18 cellular contexts compared by ENCODE assay signal in the genomic region with DNA sequence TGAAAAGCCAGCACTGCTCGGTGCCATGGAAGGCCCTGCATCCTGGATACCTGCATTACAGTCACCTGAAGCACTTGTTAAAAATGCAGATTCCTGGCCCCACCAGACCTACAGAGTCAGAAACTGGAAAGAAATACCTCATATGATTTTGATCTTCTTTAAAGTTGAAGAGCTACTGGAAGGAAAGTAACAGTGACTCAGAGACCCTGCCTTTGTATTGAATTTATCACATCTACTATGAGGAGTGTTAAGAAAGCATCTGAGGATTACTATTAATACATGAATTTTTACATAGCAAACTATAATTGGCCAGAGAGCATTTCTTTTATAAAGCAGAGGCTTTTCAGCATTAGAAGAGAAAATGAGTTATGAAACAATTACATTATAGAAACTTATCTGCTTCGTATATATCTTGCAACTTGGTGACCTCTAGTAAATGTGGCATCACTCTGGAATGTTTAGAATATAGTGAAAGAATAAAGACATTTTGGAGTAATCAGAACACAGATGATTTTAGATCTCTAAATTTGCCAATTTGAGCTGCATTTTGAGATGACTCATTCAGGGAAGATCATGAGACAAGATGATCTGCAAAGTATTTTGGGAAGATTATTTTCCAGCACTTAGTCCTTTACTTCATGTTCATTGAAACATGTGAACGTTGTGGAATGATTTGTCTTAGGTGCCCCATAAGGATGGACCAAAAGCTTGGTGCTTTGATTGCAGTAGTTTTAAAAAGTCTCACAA.
"Had no signal": no experiment of that assay in that cellular context is flagged by ENCODE, and none has a peak within 500 bp of the region (broad histone marks: within the 10 kb centered on the region; RNA-seq: fewer than 3 reads in every experiment).

No MANE protein-coding gene starts in this region.

- ATAC-seq: activated CD4-positive, alpha-beta T cell treated with anti-CD3 and anti-CD28 coated beads for 36 hours; activated T-cell treated with anti-CD3 and anti-CD28 coated beads, Interleukin-2, amount 50 U/mL, for 4 hours; foreskin keratinocyte; T-helper 17 cell had no signal

- DNase-seq: activated CD4-positive, alpha-beta memory T cell treated with anti-CD3 and anti-CD28 coated beads, Interleukin-2, amount 10 ng/mL, durations not matched to agents 7 days and 5 days; activated CD4-positive, alpha-beta T cell treated with anti-CD3 and anti-CD28 coated beads for 36 hours; activated effector memory CD4-positive, alpha-beta T cell treated with anti-CD3 and anti-CD28 coated beads, Interleukin-2, amount 50 U/mL, for 16 hours; activated T-cell treated with anti-CD3 and anti-CD28 coated beads, Interleukin-2, amount 50 U/mL, for 4 hours; amniotic stem cell; cerebellar nuclear complex; dorsolateral prefrontal cortex; erythroblast; foreskin keratinocyte; kidney glomerular epithelial cell; nucleus accumbens; small intestine; stimulated activated CD4-positive, alpha-beta T cell treated with anti-CD3 and anti-CD28 coated beads, Interleukin-4, amount 100 ng/mL, for 4 hours; stimulated activated CD8-positive, alpha-beta memory T cell treated with anti-CD3 and anti-CD28 coated beads, Interleukin-4, amount 100 ng/mL, for 48 hours; stimulated activated naive CD4-positive, alpha-beta T cell treated with Interleukin-2 at 50 U/mL for 16 hours; T-helper 17 cell had no signal

- H3K27ac ChIP-seq: foreskin keratinocyte, right atrium auricular region, suprapubic skin had no signal

- H3K4me3 ChIP-seq: dorsolateral prefrontal cortex, right atrium auricular region, suprapubic skin had no signal
